ENCODE assay signal across 1 cellular context in the genomic region with DNA sequence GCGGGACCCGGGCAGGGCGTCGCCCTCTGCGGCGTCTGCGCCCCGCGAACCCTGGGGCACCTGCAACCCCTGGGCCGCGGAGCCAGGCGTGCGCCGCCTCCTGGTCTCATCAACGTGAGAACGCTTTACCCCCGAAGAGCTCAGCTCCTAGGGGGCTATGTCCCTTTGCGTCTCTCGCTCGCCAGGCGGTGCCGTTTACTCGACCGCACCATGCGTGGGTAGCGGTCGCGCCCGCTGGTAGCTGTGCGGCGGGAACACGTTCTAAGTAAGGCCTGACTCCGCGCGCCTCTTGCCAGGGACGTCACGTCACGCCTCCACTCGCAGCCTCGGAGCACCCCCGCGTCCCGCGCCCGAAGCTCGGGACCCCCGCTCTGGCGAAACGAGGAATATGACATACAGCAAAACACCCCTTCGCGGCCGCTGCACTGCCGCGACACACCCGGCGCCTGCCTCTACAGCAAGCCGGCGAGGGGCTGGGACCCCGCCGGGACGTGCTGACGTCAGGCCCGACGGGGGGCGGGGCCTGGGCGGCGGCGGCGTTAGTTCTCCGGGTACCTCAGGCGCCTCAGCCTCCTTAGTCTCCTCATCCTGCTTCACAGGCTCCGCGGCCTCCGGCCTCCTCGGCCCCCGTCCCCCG.
TF ChIP-seq lines count a peak whose summit lies in the region.

A gene with protein sequence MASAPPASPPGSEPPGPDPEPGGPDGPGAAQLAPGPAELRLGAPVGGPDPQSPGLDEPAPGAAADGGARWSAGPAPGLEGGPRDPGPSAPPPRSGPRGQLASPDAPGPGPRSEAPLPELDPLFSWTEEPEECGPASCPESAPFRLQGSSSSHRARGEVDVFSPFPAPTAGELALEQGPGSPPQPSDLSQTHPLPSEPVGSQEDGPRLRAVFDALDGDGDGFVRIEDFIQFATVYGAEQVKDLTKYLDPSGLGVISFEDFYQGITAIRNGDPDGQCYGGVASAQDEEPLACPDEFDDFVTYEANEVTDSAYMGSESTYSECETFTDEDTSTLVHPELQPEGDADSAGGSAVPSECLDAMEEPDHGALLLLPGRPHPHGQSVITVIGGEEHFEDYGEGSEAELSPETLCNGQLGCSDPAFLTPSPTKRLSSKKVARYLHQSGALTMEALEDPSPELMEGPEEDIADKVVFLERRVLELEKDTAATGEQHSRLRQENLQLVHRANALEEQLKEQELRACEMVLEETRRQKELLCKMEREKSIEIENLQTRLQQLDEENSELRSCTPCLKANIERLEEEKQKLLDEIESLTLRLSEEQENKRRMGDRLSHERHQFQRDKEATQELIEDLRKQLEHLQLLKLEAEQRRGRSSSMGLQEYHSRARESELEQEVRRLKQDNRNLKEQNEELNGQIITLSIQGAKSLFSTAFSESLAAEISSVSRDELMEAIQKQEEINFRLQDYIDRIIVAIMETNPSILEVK (plus strand): TSS at position 568 of the 637 bp plus-strand sequence. CDS start 358 bp downstream, outside the sequence.

TF ChIP-seq in K562, 482 proteins besides CTCF, POLR2A, EP300 and RAD21 (continued from another document and continues in another):
- TF ChIP-seq, protein P1, sequence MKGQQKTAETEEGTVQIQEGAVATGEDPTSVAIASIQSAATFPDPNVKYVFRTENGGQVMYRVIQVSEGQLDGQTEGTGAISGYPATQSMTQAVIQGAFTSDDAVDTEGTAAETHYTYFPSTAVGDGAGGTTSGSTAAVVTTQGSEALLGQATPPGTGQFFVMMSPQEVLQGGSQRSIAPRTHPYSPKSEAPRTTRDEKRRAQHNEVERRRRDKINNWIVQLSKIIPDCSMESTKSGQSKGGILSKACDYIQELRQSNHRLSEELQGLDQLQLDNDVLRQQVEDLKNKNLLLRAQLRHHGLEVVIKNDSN (CRISPR knock-in tag; IDR thresholded peaks at IDR 0.05), result no peak; the same call in 1 of the 2 replicates
- TF ChIP-seq, protein P2, sequence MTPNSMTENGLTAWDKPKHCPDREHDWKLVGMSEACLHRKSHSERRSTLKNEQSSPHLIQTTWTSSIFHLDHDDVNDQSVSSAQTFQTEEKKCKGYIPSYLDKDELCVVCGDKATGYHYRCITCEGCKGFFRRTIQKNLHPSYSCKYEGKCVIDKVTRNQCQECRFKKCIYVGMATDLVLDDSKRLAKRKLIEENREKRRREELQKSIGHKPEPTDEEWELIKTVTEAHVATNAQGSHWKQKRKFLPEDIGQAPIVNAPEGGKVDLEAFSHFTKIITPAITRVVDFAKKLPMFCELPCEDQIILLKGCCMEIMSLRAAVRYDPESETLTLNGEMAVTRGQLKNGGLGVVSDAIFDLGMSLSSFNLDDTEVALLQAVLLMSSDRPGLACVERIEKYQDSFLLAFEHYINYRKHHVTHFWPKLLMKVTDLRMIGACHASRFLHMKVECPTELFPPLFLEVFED (CRISPR knock-in tag; conservative IDR thresholded peaks at IDR 0.05), result no peak
- TF ChIP-seq BACH1 (tag; IDR thresholded peaks at IDR 0.05), result no peak
- no peak for TF ChIP-seq DNMT1 (IDR thresholded peaks at IDR 0.05)
- TF ChIP-seq, protein P3, sequence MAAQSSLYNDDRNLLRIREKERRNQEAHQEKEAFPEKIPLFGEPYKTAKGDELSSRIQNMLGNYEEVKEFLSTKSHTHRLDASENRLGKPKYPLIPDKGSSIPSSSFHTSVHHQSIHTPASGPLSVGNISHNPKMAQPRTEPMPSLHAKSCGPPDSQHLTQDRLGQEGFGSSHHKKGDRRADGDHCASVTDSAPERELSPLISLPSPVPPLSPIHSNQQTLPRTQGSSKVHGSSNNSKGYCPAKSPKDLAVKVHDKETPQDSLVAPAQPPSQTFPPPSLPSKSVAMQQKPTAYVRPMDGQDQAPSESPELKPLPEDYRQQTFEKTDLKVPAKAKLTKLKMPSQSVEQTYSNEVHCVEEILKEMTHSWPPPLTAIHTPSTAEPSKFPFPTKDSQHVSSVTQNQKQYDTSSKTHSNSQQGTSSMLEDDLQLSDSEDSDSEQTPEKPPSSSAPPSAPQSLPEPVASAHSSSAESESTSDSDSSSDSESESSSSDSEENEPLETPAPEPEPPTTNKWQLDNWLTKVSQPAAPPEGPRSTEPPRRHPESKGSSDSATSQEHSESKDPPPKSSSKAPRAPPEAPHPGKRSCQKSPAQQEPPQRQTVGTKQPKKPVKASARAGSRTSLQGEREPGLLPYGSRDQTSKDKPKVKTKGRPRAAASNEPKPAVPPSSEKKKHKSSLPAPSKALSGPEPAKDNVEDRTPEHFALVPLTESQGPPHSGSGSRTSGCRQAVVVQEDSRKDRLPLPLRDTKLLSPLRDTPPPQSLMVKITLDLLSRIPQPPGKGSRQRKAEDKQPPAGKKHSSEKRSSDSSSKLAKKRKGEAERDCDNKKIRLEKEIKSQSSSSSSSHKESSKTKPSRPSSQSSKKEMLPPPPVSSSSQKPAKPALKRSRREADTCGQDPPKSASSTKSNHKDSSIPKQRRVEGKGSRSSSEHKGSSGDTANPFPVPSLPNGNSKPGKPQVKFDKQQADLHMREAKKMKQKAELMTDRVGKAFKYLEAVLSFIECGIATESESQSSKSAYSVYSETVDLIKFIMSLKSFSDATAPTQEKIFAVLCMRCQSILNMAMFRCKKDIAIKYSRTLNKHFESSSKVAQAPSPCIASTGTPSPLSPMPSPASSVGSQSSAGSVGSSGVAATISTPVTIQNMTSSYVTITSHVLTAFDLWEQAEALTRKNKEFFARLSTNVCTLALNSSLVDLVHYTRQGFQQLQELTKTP (IDR thresholded peaks at IDR 0.05; ENCODE audit: low read depth in 1 of 2, partially characterized antibody in 2 of 2), result no peak
- TF ChIP-seq FUS (optimal IDR thresholded peaks at IDR 0.05; ENCODE audit: low read depth, low read length), result no peak
- TF ChIP-seq, protein P4, sequence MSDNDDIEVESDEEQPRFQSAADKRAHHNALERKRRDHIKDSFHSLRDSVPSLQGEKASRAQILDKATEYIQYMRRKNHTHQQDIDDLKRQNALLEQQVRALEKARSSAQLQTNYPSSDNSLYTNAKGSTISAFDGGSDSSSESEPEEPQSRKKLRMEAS (CRISPR knock-in tag; IDR thresholded peaks at IDR 0.05), result peak; percentile 90
- TF ChIP-seq KDM2B (CRISPR knock-in tag; IDR thresholded peaks at IDR 0.05), result 0 out of 2 replicates have a peak, but pooled peaks have one; percentile 13
- peak; percentile 61 for TF ChIP-seq POLR2B (IDR thresholded peaks at IDR 0.05; ENCODE audit: low read depth, partially characterized antibody)
- no peak for TF ChIP-seq FOXJ3 (CRISPR knock-in tag; IDR thresholded peaks at IDR 0.05)
- TF ChIP-seq NR2C1 (IDR thresholded peaks at IDR 0.05), result no peak
- no peak for TF ChIP-seq NR2C1 (tag; IDR thresholded peaks at IDR 0.05)
- TF ChIP-seq JUN (IDR thresholded peaks at IDR 0.05; ENCODE audit: borderline replicate concordance, low read depth, low read length), result no peak
- 0 out of 2 replicates have a peak, but pooled peaks have one; percentile 51 for TF ChIP-seq JUN (CRISPR knock-in tag; IDR thresholded peaks at IDR 0.05; ENCODE audit: borderline replicate concordance)
- TF ChIP-seq U2AF2 (optimal IDR thresholded peaks at IDR 0.05; ENCODE audit: low read depth, low read length), result no peak
- TF ChIP-seq CBFA2T3 (IDR thresholded peaks at IDR 0.05), result no peak
- TF ChIP-seq, protein P5, sequence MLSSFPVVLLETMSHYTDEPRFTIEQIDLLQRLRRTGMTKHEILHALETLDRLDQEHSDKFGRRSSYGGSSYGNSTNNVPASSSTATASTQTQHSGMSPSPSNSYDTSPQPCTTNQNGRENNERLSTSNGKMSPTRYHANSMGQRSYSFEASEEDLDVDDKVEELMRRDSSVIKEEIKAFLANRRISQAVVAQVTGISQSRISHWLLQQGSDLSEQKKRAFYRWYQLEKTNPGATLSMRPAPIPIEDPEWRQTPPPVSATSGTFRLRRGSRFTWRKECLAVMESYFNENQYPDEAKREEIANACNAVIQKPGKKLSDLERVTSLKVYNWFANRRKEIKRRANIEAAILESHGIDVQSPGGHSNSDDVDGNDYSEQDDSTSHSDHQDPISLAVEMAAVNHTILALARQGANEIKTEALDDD (IDR thresholded peaks at IDR 0.05), result no peak
- TF ChIP-seq CC2D1A (IDR thresholded peaks at IDR 0.05), result no peak
- TF ChIP-seq, protein P6, sequence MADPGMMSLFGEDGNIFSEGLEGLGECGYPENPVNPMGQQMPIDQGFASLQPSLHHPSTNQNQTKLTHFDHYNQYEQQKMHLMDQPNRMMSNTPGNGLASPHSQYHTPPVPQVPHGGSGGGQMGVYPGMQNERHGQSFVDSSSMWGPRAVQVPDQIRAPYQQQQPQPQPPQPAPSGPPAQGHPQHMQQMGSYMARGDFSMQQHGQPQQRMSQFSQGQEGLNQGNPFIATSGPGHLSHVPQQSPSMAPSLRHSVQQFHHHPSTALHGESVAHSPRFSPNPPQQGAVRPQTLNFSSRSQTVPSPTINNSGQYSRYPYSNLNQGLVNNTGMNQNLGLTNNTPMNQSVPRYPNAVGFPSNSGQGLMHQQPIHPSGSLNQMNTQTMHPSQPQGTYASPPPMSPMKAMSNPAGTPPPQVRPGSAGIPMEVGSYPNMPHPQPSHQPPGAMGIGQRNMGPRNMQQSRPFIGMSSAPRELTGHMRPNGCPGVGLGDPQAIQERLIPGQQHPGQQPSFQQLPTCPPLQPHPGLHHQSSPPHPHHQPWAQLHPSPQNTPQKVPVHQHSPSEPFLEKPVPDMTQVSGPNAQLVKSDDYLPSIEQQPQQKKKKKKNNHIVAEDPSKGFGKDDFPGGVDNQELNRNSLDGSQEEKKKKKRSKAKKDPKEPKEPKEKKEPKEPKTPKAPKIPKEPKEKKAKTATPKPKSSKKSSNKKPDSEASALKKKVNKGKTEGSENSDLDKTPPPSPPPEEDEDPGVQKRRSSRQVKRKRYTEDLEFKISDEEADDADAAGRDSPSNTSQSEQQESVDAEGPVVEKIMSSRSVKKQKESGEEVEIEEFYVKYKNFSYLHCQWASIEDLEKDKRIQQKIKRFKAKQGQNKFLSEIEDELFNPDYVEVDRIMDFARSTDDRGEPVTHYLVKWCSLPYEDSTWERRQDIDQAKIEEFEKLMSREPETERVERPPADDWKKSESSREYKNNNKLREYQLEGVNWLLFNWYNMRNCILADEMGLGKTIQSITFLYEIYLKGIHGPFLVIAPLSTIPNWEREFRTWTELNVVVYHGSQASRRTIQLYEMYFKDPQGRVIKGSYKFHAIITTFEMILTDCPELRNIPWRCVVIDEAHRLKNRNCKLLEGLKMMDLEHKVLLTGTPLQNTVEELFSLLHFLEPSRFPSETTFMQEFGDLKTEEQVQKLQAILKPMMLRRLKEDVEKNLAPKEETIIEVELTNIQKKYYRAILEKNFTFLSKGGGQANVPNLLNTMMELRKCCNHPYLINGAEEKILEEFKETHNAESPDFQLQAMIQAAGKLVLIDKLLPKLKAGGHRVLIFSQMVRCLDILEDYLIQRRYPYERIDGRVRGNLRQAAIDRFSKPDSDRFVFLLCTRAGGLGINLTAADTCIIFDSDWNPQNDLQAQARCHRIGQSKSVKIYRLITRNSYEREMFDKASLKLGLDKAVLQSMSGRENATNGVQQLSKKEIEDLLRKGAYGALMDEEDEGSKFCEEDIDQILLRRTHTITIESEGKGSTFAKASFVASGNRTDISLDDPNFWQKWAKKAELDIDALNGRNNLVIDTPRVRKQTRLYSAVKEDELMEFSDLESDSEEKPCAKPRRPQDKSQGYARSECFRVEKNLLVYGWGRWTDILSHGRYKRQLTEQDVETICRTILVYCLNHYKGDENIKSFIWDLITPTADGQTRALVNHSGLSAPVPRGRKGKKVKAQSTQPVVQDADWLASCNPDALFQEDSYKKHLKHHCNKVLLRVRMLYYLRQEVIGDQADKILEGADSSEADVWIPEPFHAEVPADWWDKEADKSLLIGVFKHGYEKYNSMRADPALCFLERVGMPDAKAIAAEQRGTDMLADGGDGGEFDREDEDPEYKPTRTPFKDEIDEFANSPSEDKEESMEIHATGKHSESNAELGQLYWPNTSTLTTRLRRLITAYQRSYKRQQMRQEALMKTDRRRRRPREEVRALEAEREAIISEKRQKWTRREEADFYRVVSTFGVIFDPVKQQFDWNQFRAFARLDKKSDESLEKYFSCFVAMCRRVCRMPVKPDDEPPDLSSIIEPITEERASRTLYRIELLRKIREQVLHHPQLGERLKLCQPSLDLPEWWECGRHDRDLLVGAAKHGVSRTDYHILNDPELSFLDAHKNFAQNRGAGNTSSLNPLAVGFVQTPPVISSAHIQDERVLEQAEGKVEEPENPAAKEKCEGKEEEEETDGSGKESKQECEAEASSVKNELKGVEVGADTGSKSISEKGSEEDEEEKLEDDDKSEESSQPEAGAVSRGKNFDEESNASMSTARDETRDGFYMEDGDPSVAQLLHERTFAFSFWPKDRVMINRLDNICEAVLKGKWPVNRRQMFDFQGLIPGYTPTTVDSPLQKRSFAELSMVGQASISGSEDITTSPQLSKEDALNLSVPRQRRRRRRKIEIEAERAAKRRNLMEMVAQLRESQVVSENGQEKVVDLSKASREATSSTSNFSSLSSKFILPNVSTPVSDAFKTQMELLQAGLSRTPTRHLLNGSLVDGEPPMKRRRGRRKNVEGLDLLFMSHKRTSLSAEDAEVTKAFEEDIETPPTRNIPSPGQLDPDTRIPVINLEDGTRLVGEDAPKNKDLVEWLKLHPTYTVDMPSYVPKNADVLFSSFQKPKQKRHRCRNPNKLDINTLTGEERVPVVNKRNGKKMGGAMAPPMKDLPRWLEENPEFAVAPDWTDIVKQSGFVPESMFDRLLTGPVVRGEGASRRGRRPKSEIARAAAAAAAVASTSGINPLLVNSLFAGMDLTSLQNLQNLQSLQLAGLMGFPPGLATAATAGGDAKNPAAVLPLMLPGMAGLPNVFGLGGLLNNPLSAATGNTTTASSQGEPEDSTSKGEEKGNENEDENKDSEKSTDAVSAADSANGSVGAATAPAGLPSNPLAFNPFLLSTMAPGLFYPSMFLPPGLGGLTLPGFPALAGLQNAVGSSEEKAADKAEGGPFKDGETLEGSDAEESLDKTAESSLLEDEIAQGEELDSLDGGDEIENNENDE (IDR thresholded peaks at IDR 0.05; ENCODE audit: low read depth, low read length), result no peak
- TF ChIP-seq, protein P7, sequence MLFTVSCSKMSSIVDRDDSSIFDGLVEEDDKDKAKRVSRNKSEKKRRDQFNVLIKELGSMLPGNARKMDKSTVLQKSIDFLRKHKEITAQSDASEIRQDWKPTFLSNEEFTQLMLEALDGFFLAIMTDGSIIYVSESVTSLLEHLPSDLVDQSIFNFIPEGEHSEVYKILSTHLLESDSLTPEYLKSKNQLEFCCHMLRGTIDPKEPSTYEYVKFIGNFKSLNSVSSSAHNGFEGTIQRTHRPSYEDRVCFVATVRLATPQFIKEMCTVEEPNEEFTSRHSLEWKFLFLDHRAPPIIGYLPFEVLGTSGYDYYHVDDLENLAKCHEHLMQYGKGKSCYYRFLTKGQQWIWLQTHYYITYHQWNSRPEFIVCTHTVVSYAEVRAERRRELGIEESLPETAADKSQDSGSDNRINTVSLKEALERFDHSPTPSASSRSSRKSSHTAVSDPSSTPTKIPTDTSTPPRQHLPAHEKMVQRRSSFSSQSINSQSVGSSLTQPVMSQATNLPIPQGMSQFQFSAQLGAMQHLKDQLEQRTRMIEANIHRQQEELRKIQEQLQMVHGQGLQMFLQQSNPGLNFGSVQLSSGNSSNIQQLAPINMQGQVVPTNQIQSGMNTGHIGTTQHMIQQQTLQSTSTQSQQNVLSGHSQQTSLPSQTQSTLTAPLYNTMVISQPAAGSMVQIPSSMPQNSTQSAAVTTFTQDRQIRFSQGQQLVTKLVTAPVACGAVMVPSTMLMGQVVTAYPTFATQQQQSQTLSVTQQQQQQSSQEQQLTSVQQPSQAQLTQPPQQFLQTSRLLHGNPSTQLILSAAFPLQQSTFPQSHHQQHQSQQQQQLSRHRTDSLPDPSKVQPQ (CRISPR knock-in tag; IDR thresholded peaks at IDR 0.05; ENCODE audit: borderline replicate concordance), result no peak
- no peak for TF ChIP-seq ZNF347 (CRISPR knock-in tag; IDR thresholded peaks at IDR 0.05; ENCODE audit: low read depth)
- no peak for TF ChIP-seq TAL1 (IDR thresholded peaks at IDR 0.05)
- TF ChIP-seq ZNF445 (CRISPR knock-in tag; IDR thresholded peaks at IDR 0.05; ENCODE audit: low read depth), result no peak
- peak; percentile 68 for TF ChIP-seq SAP30 (IDR thresholded peaks at IDR 0.05; ENCODE audit: borderline replicate concordance, insufficient read depth, low read depth, low read length, poor library complexity, severe bottlenecking)
- TF ChIP-seq MAZ (CRISPR knock-in tag; conservative IDR thresholded peaks at IDR 0.05 in 1 of 2, IDR thresholded peaks at IDR 0.05 in 1 of 2), result peak; percentile 52 to 70
